ENCODE assay signal across 9 cellular contexts in genomic region chr2:181462032-181462431, GRCh38. TPM values are rescaled to one million over a fixed set of nuclear protein-coding genes. Genes with fewer than 3 reads are reported as not detected.
DNase-seq lines count a peak whose midpoint lies in the region; ATAC-seq, FAIRE-seq and TF ChIP-seq lines count a peak whose summit lies in the region.
"Had no signal": no experiment of that assay in that cellular context is flagged by ENCODE, and none has a peak within 500 bp of the region (broad histone marks: within the 10 kb centered on the region; RNA-seq: fewer than 3 reads in every experiment).

No MANE protein-coding gene starts in this region.

- H3K4ac ChIP-seq in mesendoderm (ENCODE audit: low read depth, low read length), result no peak overlapping the region

- H3K27ac Mint-ChIP-seq in CD8-positive, alpha-beta T cell, result peak overlapping the region; percentile 88

- H3K4me1 ChIP-seq in CD8-positive, alpha-beta T cell (ENCODE audit: insufficient read depth, low read length), result peaks cover 43% of the 10 kb centered on the region
- H3K4me1 ChIP-seq in mesendoderm (ENCODE audit: control insufficient read depth, low read depth, low read length), result no peaks in the 10 kb centered on the region

- no peaks in the 10 kb centered on the region for H3K9me3 Mint-ChIP-seq in CD8-positive, alpha-beta T cell

- peak; percentile 9 for ATAC-seq in CD8-positive, alpha-beta T cell
- ATAC-seq in GM19463 (IDR thresholded peaks at IDR 0.05; ENCODE audit: unreplicated experiment) (peak; percentile 16), HG03571 (IDR thresholded peaks at IDR 0.05; ENCODE audit: unreplicated experiment) (peak; percentile 29)

- H3K18ac ChIP-seq in mesendoderm (ENCODE audit: low read length), result no peak overlapping the region

- TF ChIP-seq CTCF in CD8-positive, alpha-beta T cell (IDR thresholded peaks at IDR 0.05), result no peak

- H3K4me1 Mint-ChIP-seq in CD8-positive, alpha-beta T cell (ENCODE audit: low read depth), result peaks cover 67% of the 10 kb centered on the region

- H2AK5ac ChIP-seq in mesendoderm (ENCODE audit: low read length), result no peak overlapping the region

- H3K36me3 Mint-ChIP-seq in CD8-positive, alpha-beta T cell, result peaks cover 74% of the 10 kb centered on the region

- no peaks in the 10 kb centered on the region for H3K79me2 ChIP-seq in mesendoderm (ENCODE audit: control insufficient read depth, insufficient read depth, low read length)

- WGBS in mesendoderm (ENCODE audit: extremely low coverage, insufficient coverage, low lambda C conversion rate), result no CpG with 5 or more reads among the region's 1 CpG

- no peak overlapping the region for H4K5ac ChIP-seq in mesendoderm (ENCODE audit: low read length)

- POLR2A ChIA-PET in CD8-positive, alpha-beta T cell (lab: Charles Lee), result interaction anchor here (0.5 to 1.5 kb wide), 3 partner anchors 153 to 238 kb away, joined by 3 read pairs; no protein-coding TSS in a partner anchor

- no peak overlapping the region for H3K56ac ChIP-seq in mesendoderm (ENCODE audit: low read length)

- H3K9ac ChIP-seq in mesendoderm (ENCODE audit: low read length), result no peak overlapping the region

- no peaks in the 10 kb centered on the region for H3K27me3 ChIP-seq in CD8-positive, alpha-beta T cell (ENCODE audit: insufficient read depth, low read length)
- H3K27me3 ChIP-seq in mesendoderm (ENCODE audit: insufficient read depth, low read length, poor library complexity), result peaks cover 13% of the 10 kb centered on the region

- H3K36me3 ChIP-seq in CD8-positive, alpha-beta T cell (ENCODE audit: insufficient read depth, low read length), result no peaks in the 10 kb centered on the region
- no peaks in the 10 kb centered on the region for H3K36me3 ChIP-seq in mesendoderm (ENCODE audit: control insufficient read depth, insufficient read depth, low read length)

- no peaks in the 10 kb centered on the region for H3K27me3 Mint-ChIP-seq in CD8-positive, alpha-beta T cell (ENCODE audit: low read depth)

- H3K4me3 Mint-ChIP-seq in CD8-positive, alpha-beta T cell, result peak overlapping the region; percentile 77

- no peak overlapping the region for H4K8ac ChIP-seq in mesendoderm (ENCODE audit: low read depth, low read length)

- no peak for DNase-seq in CD8-positive, alpha-beta T cell
- DNase-seq in NCI-H226, result no peak
- no peak for DNase-seq in mesendoderm
- no peak for DNase-seq in NCI-H128 (lab: John Stamatoyannopoulos, UW; ENCODE audit: unreplicated experiment)
- DNase-seq in effector CD4-positive, alpha-beta T cell, result no peak
- DNase-seq: NCI-H748 treated with DMSO at 0.1 percent for 48 hours had no signal

- intact Hi-C loops in CD8-positive, alpha-beta T cell (cut with DNase I, micrococcal nuclease), result loop anchor here in 1 of 2 experiments (5.0 to 10.0 kb wide), 2 partner anchors 253 to 480 kb away; partner anchors contain the start of gene UBE2E3

- no peak overlapping the region for H3K4me2 ChIP-seq in mesendoderm (ENCODE audit: low read length)

- no peak overlapping the region for H2BK120ac ChIP-seq in mesendoderm (ENCODE audit: low read depth, low read length)

- peak overlapping the region; percentile 20 for H3K27ac ChIP-seq in CD8-positive, alpha-beta T cell (ENCODE audit: low read depth, low read length)
- no peak overlapping the region for H3K27ac ChIP-seq in mesendoderm (ENCODE audit: low read depth, low read length)

- peak; percentile 10 for FAIRE-seq in colon (lab: Jason Lieb, UNC)

- peak overlapping the region; percentile 11 for H3K4me3 ChIP-seq in CD8-positive, alpha-beta T cell (ENCODE audit: low read depth, low read length)
- no peak overlapping the region for H3K4me3 ChIP-seq in mesendoderm (ENCODE audit: low read length)

- no peaks in the 10 kb centered on the region for H3K9me3 ChIP-seq in CD8-positive, alpha-beta T cell (ENCODE audit: low read length)

- no peaks in the 10 kb centered on the region for H3K79me1 ChIP-seq in mesendoderm (ENCODE audit: low read length)

- no peak overlapping the region for H2BK5ac ChIP-seq in mesendoderm (ENCODE audit: low read length)

- H3K23ac ChIP-seq in mesendoderm (ENCODE audit: low read length), result no peak overlapping the region

- CTCF ChIA-PET in CD8-positive, alpha-beta T cell (lab: Charles Lee), result interaction anchor here (1.1 to 1.3 kb wide), 2 partner anchors 23 to 357 kb away, joined by 3 to 4 read pairs; no protein-coding TSS in a partner anchor

- no peak overlapping the region for H2BK15ac ChIP-seq in mesendoderm (replicated peaks; ENCODE audit: low read depth)

RNA-seq across cellular contexts. Expression of gene ITGA4, which starts 4.8 kb away (rescaled TPM):
- 100 to 1,000 TPM; 102 TPM for total RNA-seq in CD8-positive, alpha-beta T cell
- 0.70 TPM for polyA plus RNA-seq in mesendoderm (2013, experiment 1 of 2)
- 0.78 TPM for polyA plus RNA-seq in mesendoderm (2013, experiment 2 of 2)
